Comparison of ENCODE assay signal across 27 cellular contexts in the genomic region with DNA sequence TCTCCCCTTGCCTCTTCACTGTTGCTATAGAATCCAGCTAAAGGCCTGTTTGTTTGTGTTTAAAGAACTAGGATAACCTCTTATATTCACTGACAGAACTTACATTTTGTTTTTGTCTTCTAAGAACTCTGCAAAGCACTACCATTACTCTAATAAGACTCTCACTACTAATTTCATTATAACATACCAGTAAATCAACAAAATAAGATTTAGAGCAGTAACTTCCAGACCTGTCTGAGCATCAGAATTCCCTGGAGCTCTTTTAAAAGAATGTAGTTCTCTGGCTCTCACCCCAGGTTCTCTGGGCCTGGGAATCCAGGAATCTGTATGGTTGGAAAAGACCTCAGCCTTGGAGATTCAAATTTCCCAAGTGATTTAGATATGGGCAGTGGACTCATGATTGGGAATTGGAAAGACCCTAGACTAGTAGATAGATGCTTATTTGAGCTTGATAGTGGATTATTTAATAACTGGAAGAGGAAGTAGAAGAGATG.
"Had no signal": no experiment of that assay in that cellular context is flagged by ENCODE, and none has a peak within 500 bp of the region (broad histone marks: within the 10 kb centered on the region; RNA-seq: fewer than 3 reads in every experiment).

No MANE protein-coding gene starts in this region.

- H3K4me2 ChIP-seq: smooth muscle cell had no signal

- H3K27ac Mint-ChIP-seq: activated B cell treated with CpG ODN at 0.5 μM for 24 hours; activated naive CD8-positive, alpha-beta T cell treated with anti-CD3 and anti-CD28 coated beads, Interleukin-2, amount 50 U/mL, for 24 hours; activated T-cell treated with anti-CD3 and anti-CD28 coated beads, Interleukin-2, amount 50 U/mL, for 72 hours; natural killer cell treated with Interleukin-12 subunit alpha and Interleukin-12 subunit beta and Interleukin-15 and Interleukin-18, amount 100 ng/mL, for 72 hours; stimulated activated memory B cell treated with anti-CD40 and anti-IgM and Interleukin-4, amounts not matched to agents 10 μg/mL and 1 μg/mL and 100 μg/mL, for 72 hours had no signal

- H3K4me3 ChIP-seq: gastrocnemius medialis, smooth muscle cell, stomach, suprapubic skin, uterus had no signal

- ATAC-seq: activated naive CD8-positive, alpha-beta T cell treated with anti-CD3 and anti-CD28 coated beads, Interleukin-2, amount 50 U/mL, for 24 hours; activated T-cell treated with anti-CD3 and anti-CD28 coated beads, Interleukin-2, amount 50 U/mL, for 72 hours; esophagus mucosa; gastrocnemius medialis; left ventricle myocardium superior; natural killer cell treated with Interleukin-12 subunit alpha and Interleukin-12 subunit beta and Interleukin-15 and Interleukin-18, amount 100 ng/mL, for 72 hours; sciatic nerve; stimulated activated memory B cell treated with anti-CD40 and anti-IgM and Interleukin-4, amounts not matched to agents 10 μg/mL and 1 μg/mL and 100 μg/mL, for 72 hours had no signal

- H3K36me3 ChIP-seq: brain microvascular endothelial cell, gastrocnemius medialis, stomach, suprapubic skin, uterus had no signal

- H3K9me3 ChIP-seq: gastrocnemius medialis, stomach, suprapubic skin, uterus had no signal

- H3K4me1 ChIP-seq: gastrocnemius medialis, suprapubic skin, uterus had no signal

- H3K27me3 Mint-ChIP-seq: activated B cell treated with CpG ODN at 0.5 μM for 24 hours; activated naive CD8-positive, alpha-beta T cell treated with anti-CD3 and anti-CD28 coated beads, Interleukin-2, amount 50 U/mL, for 24 hours; natural killer cell treated with Interleukin-12 subunit alpha and Interleukin-12 subunit beta and Interleukin-15 and Interleukin-18, amount 100 ng/mL, for 72 hours; stimulated activated memory B cell treated with anti-CD40 and anti-IgM and Interleukin-4, amounts not matched to agents 10 μg/mL and 1 μg/mL and 100 μg/mL, for 72 hours had no signal

- H3K4me1 Mint-ChIP-seq: activated B cell treated with CpG ODN at 0.5 μM for 24 hours; activated naive CD8-positive, alpha-beta T cell treated with anti-CD3 and anti-CD28 coated beads, Interleukin-2, amount 50 U/mL, for 24 hours had no signal

- H3K9me3 Mint-ChIP-seq: activated B cell treated with CpG ODN at 0.5 μM for 24 hours; activated naive CD8-positive, alpha-beta T cell treated with anti-CD3 and anti-CD28 coated beads, Interleukin-2, amount 50 U/mL, for 24 hours; natural killer cell treated with Interleukin-12 subunit alpha and Interleukin-12 subunit beta and Interleukin-15 and Interleukin-18, amount 100 ng/mL, for 72 hours; stimulated activated memory B cell treated with anti-CD40 and anti-IgM and Interleukin-4, amounts not matched to agents 10 μg/mL and 1 μg/mL and 100 μg/mL, for 72 hours had no signal

- DNase-seq: activated B cell treated with CpG ODN at 0.5 μM for 24 hours; activated CD4-positive, alpha-beta T cell treated with anti-CD3 and anti-CD28 coated beads for 4 hours; activated CD4-positive, alpha-beta T cell treated with anti-CD3 and anti-CD28 coated beads, Interleukin-2, amount 50 U/mL, for 48 hours; activated effector memory CD4-positive, alpha-beta T cell treated with anti-CD3 and anti-CD28 coated beads, Interleukin-2, amount 50 U/mL, for 16 hours; activated naive CD4-positive, alpha-beta T cell treated with anti-CD3 and anti-CD28 coated beads, Interleukin-2, amount 50 U/mL, for 16 hours; activated naive CD8-positive, alpha-beta T cell treated with anti-CD3 and anti-CD28 coated beads, Interleukin-2, amount 50 U/mL, for 24 hours; activated T-cell treated with anti-CD3 and anti-CD28 coated beads, Interleukin-2, amount 50 U/mL, for 72 hours; brain microvascular endothelial cell; caudate nucleus; effector memory CD4-positive, alpha-beta T cell; gastrocnemius medialis; head of caudate nucleus; hypothalamus; left ventricle myocardium superior; mammary epithelial cell; nucleus accumbens; stimulated activated CD4-positive, alpha-beta T cell treated with anti-CD3 and anti-CD28 coated beads, Interleukin-15, amount 100 ng/mL, for 24 hours; stomach; T1000; trophoblast cell; uterus had no signal

- H3K27me3 ChIP-seq: brain microvascular endothelial cell, gastrocnemius medialis, stomach, suprapubic skin, uterus had no signal

- H3K27ac ChIP-seq: brain microvascular endothelial cell, gastrocnemius medialis, stomach, suprapubic skin, uterus had no signal

- H3K36me3 Mint-ChIP-seq: natural killer cell treated with Interleukin-12 subunit alpha and Interleukin-12 subunit beta and Interleukin-15 and Interleukin-18, amount 100 ng/mL, for 72 hours had no signal

- H3K4me3 Mint-ChIP-seq: activated B cell treated with CpG ODN at 0.5 μM for 24 hours; activated naive CD8-positive, alpha-beta T cell treated with anti-CD3 and anti-CD28 coated beads, Interleukin-2, amount 50 U/mL, for 24 hours; activated T-cell treated with anti-CD3 and anti-CD28 coated beads, Interleukin-2, amount 50 U/mL, for 72 hours; natural killer cell treated with Interleukin-12 subunit alpha and Interleukin-12 subunit beta and Interleukin-15 and Interleukin-18, amount 100 ng/mL, for 72 hours; stimulated activated memory B cell treated with anti-CD40 and anti-IgM and Interleukin-4, amounts not matched to agents 10 μg/mL and 1 μg/mL and 100 μg/mL, for 72 hours had no signal
